15 cellular contexts compared by ENCODE assay signal in genomic region chr22:30944986-30945385, GRCh38. TPM values are rescaled to one million over a fixed set of nuclear protein-coding genes. Genes with fewer than 3 reads are reported as not detected.
A peak's percentile ranks its signal among the peaks of the same experiment; 100 is the strongest.
DNase-seq lines count a peak whose midpoint lies in the region; ATAC-seq lines count a peak whose summit lies in the region.
"Had no signal": no experiment of that assay in that cellular context is flagged by ENCODE, and none has a peak within 500 bp of the region (broad histone marks: within the 10 kb centered on the region; RNA-seq: fewer than 3 reads in every experiment).

No MANE protein-coding gene starts in this region.

- DNase-seq in activated naive CD4-positive, alpha-beta T cell treated with anti-CD3 and anti-CD28 coated beads for 36 hours: no peak
- DNase-seq in activated naive CD4-positive, alpha-beta T cell treated with Interleukin-2 at 50 U/mL for 16 hours: no peak
- DNase-seq in effector memory CD8-positive, alpha-beta T cell: no peak
- DNase-seq in stimulated activated effector memory CD8-positive, alpha-beta T cell treated with anti-CD3 and anti-CD28 coated beads, Interleukin-12 subunit alpha, Interleukin-12 subunit beta, amount 100 ng/mL, for 72 hours (ENCODE audit: low spot score in 2 of 2): no peak
- DNase-seq in NCI-H2171 treated with DMSO at 0.1 percent for 48 hours (lab: John Stamatoyannopoulos, UW) (no peak), DMS 273 (lab: John Stamatoyannopoulos, UW; ENCODE audit: unreplicated experiment) (no peak), NCI-H1092 (lab: John Stamatoyannopoulos, UW) (no peak)
- DNase-seq: ACHN, GF-D8, MM.1S, NCI-H1105 treated with DMSO at 0.1 percent for 48 hours, NCI-H187, NCI-H446 treated with DMSO at 0.1 percent for 48 hours had no signal

- CTCF ChIA-PET in activated naive CD4-positive, alpha-beta T cell treated with anti-CD3 and anti-CD28 coated beads for 36 hours (lab: Charles Lee): interaction anchor here (2.6 kb wide), 1 partner anchor 140 kb away, joined by 29 read pairs; no protein-coding TSS in a partner anchor

- ATAC-seq in activated T-helper 17 cell treated with anti-CD3 and anti-CD28 coated beads, Interleukin-2, amount 50 U/mL, for 72 hours (replicated peaks): no peak
- no peak for ATAC-seq in effector memory CD8-positive, alpha-beta T cell (replicated peaks)
- ATAC-seq in stimulated activated effector memory CD8-positive, alpha-beta T cell treated with anti-CD3 and anti-CD28 coated beads, Interleukin-12 subunit alpha, Interleukin-12 subunit beta, amount 100 ng/mL, for 72 hours: no peak
- ATAC-seq: CD8-positive, alpha-beta T cell had no signal

- H3K27ac Mint-ChIP-seq in activated naive CD4-positive, alpha-beta T cell treated with anti-CD3 and anti-CD28 coated beads for 36 hours: peak overlapping the region; percentile 39
- peak overlapping the region; percentile 3 for H3K27ac Mint-ChIP-seq in activated T-helper 17 cell treated with anti-CD3 and anti-CD28 coated beads, Interleukin-2, amount 50 U/mL, for 72 hours
- H3K27ac Mint-ChIP-seq in effector memory CD8-positive, alpha-beta T cell: peak overlapping the region; percentile 4 to 31
- peak overlapping the region; percentile 30 for H3K27ac Mint-ChIP-seq in stimulated activated effector memory CD8-positive, alpha-beta T cell treated with anti-CD3 and anti-CD28 coated beads, Interleukin-12 subunit alpha, Interleukin-12 subunit beta, amount 100 ng/mL, for 72 hours

- H3K9me3 Mint-ChIP-seq in activated naive CD4-positive, alpha-beta T cell treated with anti-CD3 and anti-CD28 coated beads for 36 hours: no peaks in the 10 kb centered on the region
- no peaks in the 10 kb centered on the region for H3K9me3 Mint-ChIP-seq in activated T-helper 17 cell treated with anti-CD3 and anti-CD28 coated beads, Interleukin-2, amount 50 U/mL, for 72 hours
- no peaks in the 10 kb centered on the region for H3K9me3 Mint-ChIP-seq in effector memory CD8-positive, alpha-beta T cell
- no peaks in the 10 kb centered on the region for H3K9me3 Mint-ChIP-seq in stimulated activated effector memory CD8-positive, alpha-beta T cell treated with anti-CD3 and anti-CD28 coated beads, Interleukin-12 subunit alpha, Interleukin-12 subunit beta, amount 100 ng/mL, for 72 hours
- H3K9me3 Mint-ChIP-seq: CD8-positive, alpha-beta T cell had no signal

- H3K27me3 Mint-ChIP-seq in activated naive CD4-positive, alpha-beta T cell treated with anti-CD3 and anti-CD28 coated beads for 36 hours (ENCODE audit: low read depth): no peaks in the 10 kb centered on the region
- no peaks in the 10 kb centered on the region for H3K27me3 Mint-ChIP-seq in activated T-helper 17 cell treated with anti-CD3 and anti-CD28 coated beads, Interleukin-2, amount 50 U/mL, for 72 hours
- no peaks in the 10 kb centered on the region for H3K27me3 Mint-ChIP-seq in effector memory CD8-positive, alpha-beta T cell

- no peak overlapping the region for H3K4me3 Mint-ChIP-seq in activated naive CD4-positive, alpha-beta T cell treated with anti-CD3 and anti-CD28 coated beads for 36 hours
- H3K4me3 Mint-ChIP-seq in activated T-helper 17 cell treated with anti-CD3 and anti-CD28 coated beads, Interleukin-2, amount 50 U/mL, for 72 hours: no peak overlapping the region
- no peak overlapping the region for H3K4me3 Mint-ChIP-seq in effector memory CD8-positive, alpha-beta T cell
- H3K4me3 Mint-ChIP-seq in stimulated activated effector memory CD8-positive, alpha-beta T cell treated with anti-CD3 and anti-CD28 coated beads, Interleukin-12 subunit alpha, Interleukin-12 subunit beta, amount 100 ng/mL, for 72 hours: no peak overlapping the region
- H3K4me3 Mint-ChIP-seq: CD8-positive, alpha-beta T cell had no signal

- intact Hi-C loops in activated naive CD4-positive, alpha-beta T cell treated with anti-CD3 and anti-CD28 coated beads for 36 hours (cut with micrococcal nuclease): loop anchor here (5.0 to 10.0 kb wide), 2 partner anchors 287 to 330 kb away; no protein-coding TSS in a partner anchor

- peaks cover 43% of the 10 kb centered on the region for H3K36me3 Mint-ChIP-seq in activated naive CD4-positive, alpha-beta T cell treated with anti-CD3 and anti-CD28 coated beads for 36 hours (ENCODE audit: low read depth)
- H3K36me3 Mint-ChIP-seq in activated T-helper 17 cell treated with anti-CD3 and anti-CD28 coated beads, Interleukin-2, amount 50 U/mL, for 72 hours (ENCODE audit: low read depth): peaks cover 71% of the 10 kb centered on the region
- peaks cover 47% of the 10 kb centered on the region for H3K36me3 Mint-ChIP-seq in effector memory CD8-positive, alpha-beta T cell (ENCODE audit: insufficient read depth)
- peaks cover 69% of the 10 kb centered on the region for H3K36me3 Mint-ChIP-seq in stimulated activated effector memory CD8-positive, alpha-beta T cell treated with anti-CD3 and anti-CD28 coated beads, Interleukin-12 subunit alpha, Interleukin-12 subunit beta, amount 100 ng/mL, for 72 hours

- peaks cover 65% of the 10 kb centered on the region for H3K4me1 Mint-ChIP-seq in activated naive CD4-positive, alpha-beta T cell treated with anti-CD3 and anti-CD28 coated beads for 36 hours (ENCODE audit: low read depth)
- H3K4me1 Mint-ChIP-seq in activated T-helper 17 cell treated with anti-CD3 and anti-CD28 coated beads, Interleukin-2, amount 50 U/mL, for 72 hours: peaks cover 30% of the 10 kb centered on the region
- H3K4me1 Mint-ChIP-seq in effector memory CD8-positive, alpha-beta T cell (ENCODE audit: low read depth in 2 of 2): peaks cover 36 to 37% of the 10 kb centered on the region in 2 donors
- peaks cover 59% of the 10 kb centered on the region for H3K4me1 Mint-ChIP-seq in stimulated activated effector memory CD8-positive, alpha-beta T cell treated with anti-CD3 and anti-CD28 coated beads, Interleukin-12 subunit alpha, Interleukin-12 subunit beta, amount 100 ng/mL, for 72 hours

RNA-seq across cellular contexts. Expression of gene MORC2, which starts 23.6 kb away (rescaled TPM):
- 10 to 100 TPM; 18.3 to 18.6 TPM for total RNA-seq in activated naive CD4-positive, alpha-beta T cell treated with anti-CD3 and anti-CD28 coated beads for 36 hours
- total RNA-seq in activated T-helper 17 cell treated with anti-CD3 and anti-CD28 coated beads, Interleukin-2, amount 50 U/mL, for 72 hours: 10 to 100 TPM; 19.2 to 24.9 TPM

RNA-seq across cellular contexts. Expression of gene TUG1, which starts 24.1 kb away (rescaled TPM):
- 10 to 100 TPM; 42.3 to 44.0 TPM for total RNA-seq in activated naive CD4-positive, alpha-beta T cell treated with anti-CD3 and anti-CD28 coated beads for 36 hours
- total RNA-seq in activated T-helper 17 cell treated with anti-CD3 and anti-CD28 coated beads, Interleukin-2, amount 50 U/mL, for 72 hours: 10 to 100 TPM; 45.1 to 49.0 TPM
